Comparison of ENCODE assay signal across 10 cellular contexts in genomic region chr11:76266269-76266668, GRCh38. TPM values are rescaled to one million over a fixed set of nuclear protein-coding genes. Genes with fewer than 3 reads are reported as not detected.
DNase-seq lines count a peak whose midpoint lies in the region; ATAC-seq and TF ChIP-seq lines count a peak whose summit lies in the region.
"Had no signal": no experiment of that assay in that cellular context is flagged by ENCODE, and none has a peak within 500 bp of the region (broad histone marks: within the 10 kb centered on the region; RNA-seq: fewer than 3 reads in every experiment).

No MANE protein-coding gene starts in this region.

- H3K4me3 ChIP-seq in fibroblast of villous mesenchyme (ENCODE audit: low read depth, low read length) = no peak overlapping the region

- DNase-seq in HCEC 1CT (peak; percentile 82), RPMI7951 (ENCODE audit: low read depth) (peak; percentile 73), fibroblast of villous mesenchyme (ENCODE audit: low read depth) (peak; percentile 76), UCSD-AML1 (lab: John Stamatoyannopoulos, UW; ENCODE audit: unreplicated experiment) (no peak), AML-193 (lab: John Stamatoyannopoulos, UW) (no peak)
- no peak for DNase-seq in stimulated activated naive B cell treated with anti-CD40 and anti-IgM and Interleukin-4, amounts not matched to agents 10 μg/mL and 1 μg/mL and 100 μg/mL, for 72 hours
- DNase-seq in stimulated activated naive CD4-positive, alpha-beta T cell (lab: John Stamatoyannopoulos, UW) = no peak
- DNase-seq: naive B cell, SHP77 treated with DMSO at 0.1 percent for 48 hours had no signal

- TF ChIP-seq CTCF in fibroblast of villous mesenchyme (IDR thresholded peaks at IDR 0.05; ENCODE audit: insufficient read depth, low read depth, low read length) = no peak

- no peak for ATAC-seq in stimulated activated naive B cell treated with anti-CD40 and anti-IgM and Interleukin-4, amounts not matched to agents 10 μg/mL and 1 μg/mL and 100 μg/mL, for 72 hours (replicated peaks)
- ATAC-seq in GM19351 (IDR thresholded peaks at IDR 0.05; ENCODE audit: unreplicated experiment) = no peak

- no peaks in the 10 kb centered on the region for H3K4me1 Mint-ChIP-seq in stimulated activated naive B cell treated with anti-CD40 and anti-IgM and Interleukin-4, amounts not matched to agents 10 μg/mL and 1 μg/mL and 100 μg/mL, for 72 hours
- H3K4me1 Mint-ChIP-seq: naive B cell had no signal

- peak overlapping the region; percentile 27 for H3K27ac Mint-ChIP-seq in stimulated activated naive B cell treated with anti-CD40 and anti-IgM and Interleukin-4, amounts not matched to agents 10 μg/mL and 1 μg/mL and 100 μg/mL, for 72 hours
- H3K27ac Mint-ChIP-seq: naive B cell had no signal

- peaks cover 0 to 3% of the 10 kb centered on the region in 2 donors for H3K36me3 Mint-ChIP-seq in stimulated activated naive B cell treated with anti-CD40 and anti-IgM and Interleukin-4, amounts not matched to agents 10 μg/mL and 1 μg/mL and 100 μg/mL, for 72 hours
- H3K36me3 Mint-ChIP-seq: naive B cell had no signal

- no peak overlapping the region for H3K4me3 Mint-ChIP-seq in stimulated activated naive B cell treated with anti-CD40 and anti-IgM and Interleukin-4, amounts not matched to agents 10 μg/mL and 1 μg/mL and 100 μg/mL, for 72 hours
- H3K4me3 Mint-ChIP-seq: naive B cell had no signal

- H3K9me3 Mint-ChIP-seq in stimulated activated naive B cell treated with anti-CD40 and anti-IgM and Interleukin-4, amounts not matched to agents 10 μg/mL and 1 μg/mL and 100 μg/mL, for 72 hours = peaks cover 0 to 5% of the 10 kb centered on the region in 2 donors

- H3K27me3 Mint-ChIP-seq in stimulated activated naive B cell treated with anti-CD40 and anti-IgM and Interleukin-4, amounts not matched to agents 10 μg/mL and 1 μg/mL and 100 μg/mL, for 72 hours = peaks cover 11 to 35% of the 10 kb centered on the region in 2 donors

RNA-seq across cellular contexts. Expression of gene WNT11, which starts 60.0 kb away (rescaled TPM):
- total RNA-seq in RPMI7951 (2014; rRNA removed; shearing (Covaris generic)) = 17.4 and 28.7 TPM in 2 replicates
- under 0.01 TPM in 1 of 2 replicates, not detected in the other for total RNA-seq in fibroblast of villous mesenchyme

Comparison
In these comparisons a context has a peak if more than half of its experiments do, and no peak if none do; other contexts are left out.
1. DNase-seq: peak in HCEC 1CT (single experiment), RPMI7951 (single experiment) and fibroblast of villous mesenchyme (single experiment); none in stimulated activated naive B cell treated with anti-CD40 and anti-IgM and Interleukin-4, amounts not matched to agents 10 μg/mL and 1 μg/mL and 100 μg/mL, for 72 hours (single experiment), stimulated activated naive CD4-positive, alpha-beta T cell (0 of 6), UCSD-AML1 (single experiment) and AML-193 (0 of 2).
2. RNA of gene WNT11, which starts 60.0 kb away (total RNA-seq): 17.4 to 28.7 TPM in RPMI7951; under 0.01 TPM in fibroblast of villous mesenchyme; every median in the first group is over 10 times any median in the second.